In genomic region chr2:8202139-8202538, GRCh38 we compare ENCODE assay signal across 9 cellular contexts.
DNase-seq lines count a peak whose midpoint lies in the region; ATAC-seq, FAIRE-seq and TF ChIP-seq lines count a peak whose summit lies in the region.
"Had no signal": no experiment of that assay in that cellular context is flagged by ENCODE, and none has a peak within 500 bp of the region (broad histone marks: within the 10 kb centered on the region; RNA-seq: fewer than 3 reads in every experiment).

No MANE protein-coding gene starts in this region.

- TF ChIP-seq CTCF in type B pancreatic cell (conservative IDR thresholded peaks at IDR 0.05): no peak

- peaks cover 16% of the 10 kb centered on the region for H3K36me3 Mint-ChIP-seq in T-helper 2 cell treated with Interferon-gamma antibody and Interleukin-4, amounts not matched to agents 5 μg/mL and 100 μg/mL, for 36 hours (ENCODE audit: low read depth)
- H3K36me3 Mint-ChIP-seq in type B pancreatic cell: no peaks in the 10 kb centered on the region

- H3K27ac Mint-ChIP-seq in T-helper 2 cell treated with Interferon-gamma antibody and Interleukin-4, amounts not matched to agents 5 μg/mL and 100 μg/mL, for 36 hours: peak overlapping the region; percentile 69
- H3K27ac Mint-ChIP-seq in type B pancreatic cell: no peak overlapping the region

- DNase-seq in GM12891 (ENCODE audit: insufficient read length, low spot score): peak; percentile 25
- DNase-seq in T-helper 2 cell treated with Interferon-gamma antibody and Interleukin-4, amounts not matched to agents 5 μg/mL and 100 μg/mL, for 36 hours (ENCODE audit: low spot score): peak; percentile 25
- DNase-seq in HEK293T (ENCODE audit: extremely low spot score): no peak
- DNase-seq in middle frontal gyrus (ENCODE audit: extremely low spot score, low spot score): no peak
- DNase-seq in type B pancreatic cell (ENCODE audit: extremely low spot score, unreplicated experiment): no peak
- DNase-seq: IMR-90 had no signal

- TF ChIP-seq POLR2A in GM12891 (IDR thresholded peaks at IDR 0.05; ENCODE audit: low read depth, low read length): no peak

- H3K4me3 Mint-ChIP-seq in T-helper 2 cell treated with Interferon-gamma antibody and Interleukin-4, amounts not matched to agents 5 μg/mL and 100 μg/mL, for 36 hours: no peak overlapping the region
- no peak overlapping the region for H3K4me3 Mint-ChIP-seq in type B pancreatic cell

- H3K4me1 Mint-ChIP-seq in T-helper 2 cell treated with Interferon-gamma antibody and Interleukin-4, amounts not matched to agents 5 μg/mL and 100 μg/mL, for 36 hours (ENCODE audit: low read depth): peaks cover 19% of the 10 kb centered on the region
- no peaks in the 10 kb centered on the region for H3K4me1 Mint-ChIP-seq in type B pancreatic cell (ENCODE audit: unreplicated experiment)

- peaks cover 37% of the 10 kb centered on the region for H3K9me3 Mint-ChIP-seq in T-helper 2 cell treated with Interferon-gamma antibody and Interleukin-4, amounts not matched to agents 5 μg/mL and 100 μg/mL, for 36 hours
- peaks cover 6% of the 10 kb centered on the region for H3K9me3 Mint-ChIP-seq in type B pancreatic cell

- CTCF ChIA-PET in HEK293T (lab: Yijun Ruan, JAX): no interaction called here

- ATAC-seq in GM21360 (IDR thresholded peaks at IDR 0.05; ENCODE audit: unreplicated experiment): peak; percentile 92
- peak; percentile 81 for ATAC-seq in HG03469 (IDR thresholded peaks at IDR 0.05; ENCODE audit: unreplicated experiment)
- ATAC-seq in GM19455 (IDR thresholded peaks at IDR 0.05; ENCODE audit: unreplicated experiment): no peak

- FAIRE-seq in GM12891 (lab: Jason Lieb, UNC): peak; percentile 72

- POLR2A ChIA-PET in HEK293T (lab: Yijun Ruan, JAX): no interaction called here

- H3K27me3 Mint-ChIP-seq in T-helper 2 cell treated with Interferon-gamma antibody and Interleukin-4, amounts not matched to agents 5 μg/mL and 100 μg/mL, for 36 hours (ENCODE audit: low read depth): no peaks in the 10 kb centered on the region
- H3K27me3 Mint-ChIP-seq in type B pancreatic cell: no peaks in the 10 kb centered on the region

TF ChIP-seq in GM12891, 5 proteins besides CTCF, POLR2A, EP300 and RAD21:
- no peak for TF ChIP-seq PAX5 (IDR thresholded peaks at IDR 0.05; ENCODE audit: insufficient read depth, low read length, severe bottlenecking)
- no peak for TF ChIP-seq SPI1 (IDR thresholded peaks at IDR 0.05; ENCODE audit: low read depth, low read length)
- no peak for TF ChIP-seq POU2F2 (IDR thresholded peaks at IDR 0.05; ENCODE audit: low read depth, low read length)
- no peak for TF ChIP-seq TAF1 (IDR thresholded peaks at IDR 0.05; ENCODE audit: low read depth, low read length)
- TF ChIP-seq POLR2AphosphoS5 (IDR thresholded peaks at IDR 0.05; ENCODE audit: low read depth, low read length): no peak
TF ChIP-seq in GM12891: peak in this region for 0.

TF ChIP-seq in HEK293T, 16 proteins besides CTCF, POLR2A, EP300 and RAD21:
- TF ChIP-seq CTBP1 (IDR thresholded peaks at IDR 0.05; ENCODE audit: borderline replicate concordance) (no peak), ELF4 (IDR thresholded peaks at IDR 0.05) (no peak), L3MBTL2 (conservative IDR thresholded peaks at IDR 0.05) (no peak), NFRKB (IDR thresholded peaks at IDR 0.05) (no peak), ZNF384 (IDR thresholded peaks at IDR 0.05) (no peak), FOXM1 (IDR thresholded peaks at IDR 0.05; ENCODE audit: borderline replicate concordance) (no peak), FOXK2 (IDR thresholded peaks at IDR 0.05) (no peak), PKNOX1 (IDR thresholded peaks at IDR 0.05) (no peak), HDGF (IDR thresholded peaks at IDR 0.05; ENCODE audit: borderline replicate concordance) (no peak), LEF1 (IDR thresholded peaks at IDR 0.05; ENCODE audit: borderline replicate concordance) (no peak), FOXA1 (IDR thresholded peaks at IDR 0.05) (no peak), SP1 (IDR thresholded peaks at IDR 0.05) (no peak), SUZ12 (IDR thresholded peaks at IDR 0.05) (no peak), BHLHE40 (IDR thresholded peaks at IDR 0.05; ENCODE audit: borderline replicate concordance) (no peak), ARNT (IDR thresholded peaks at IDR 0.05) (no peak), TARDBP (IDR thresholded peaks at IDR 0.05) (no peak)

Comparison
In these comparisons a context has a peak if more than half of its experiments do, and no peak if none do; other contexts are left out.
1. DNase-seq: peak in GM12891 (single experiment) and T-helper 2 cell treated with Interferon-gamma antibody and Interleukin-4, amounts not matched to agents 5 μg/mL and 100 μg/mL, for 36 hours (single experiment); none in HEK293T (single experiment), middle frontal gyrus (single experiment) and type B pancreatic cell (single experiment).